In genomic region chr9:12777149-12778010, GRCh38 we compare ENCODE assay signal across 11 cellular contexts. TPM values are rescaled to one million over a fixed set of nuclear protein-coding genes. Genes with fewer than 3 reads are reported as not detected.
A peak's percentile ranks its signal among the peaks of the same experiment; 100 is the strongest.
DNase-seq lines count a peak whose midpoint lies in the region; ATAC-seq and TF ChIP-seq lines count a peak whose summit lies in the region.
"Had no signal": no experiment of that assay in that cellular context is flagged by ENCODE, and none has a peak within 500 bp of the region (broad histone marks: within the 10 kb centered on the region; RNA-seq: fewer than 3 reads in every experiment).

No MANE protein-coding gene starts in this region.

- no peak overlapping the region for H2BK120ac ChIP-seq in trophoblast cell (ENCODE audit: insufficient read depth, low read length, poor library complexity)

- H4K12ac ChIP-seq in trophoblast cell (ENCODE audit: low read depth, low read length): no peak overlapping the region

- DNase-seq in AG09309 (ENCODE audit: low read depth) (no peak), fibroblast of the aortic adventitia (ENCODE audit: low read depth) (peak; percentile 51), trophoblast cell (peak; percentile 32 to 89), testis (no peak), amygdala (lab: John Stamatoyannopoulos, UW) (no peak), LoVo (ENCODE audit: low spot score) (no peak)
- DNase-seq: activated CD4-positive, alpha-beta memory T cell treated with anti-CD3 and anti-CD28 coated beads, Interleukin-2, amount 10 ng/mL, durations not matched to agents 7 days and 5 days; CD8-positive, alpha-beta memory T cell; NCI-H1417 treated with DMSO at 0.1 percent for 48 hours had no signal

- H3K27me3 ChIP-seq in trophoblast cell (ENCODE audit: insufficient read depth, low read length) (no peaks in the 10 kb centered on the region), testis (no peaks in the 10 kb centered on the region)

- H3K23ac ChIP-seq in trophoblast cell (ENCODE audit: low read length): no peak overlapping the region

- WGBS in trophoblast cell (ENCODE audit: extremely low coverage, insufficient coverage, insufficient read length): no CpG with 5 or more reads among the region's 7 CpGs
- WGBS in testis, 2 donors: 56 to 69% methylated on average over 7 of the region's 7 CpGs

- H3K4me3 ChIP-seq in AG09309 (ENCODE audit: control insufficient read depth, low read depth, low read length) (peak overlapping the region; percentile 88), fibroblast of the aortic adventitia (ENCODE audit: low read depth, low read length) (peak overlapping the region; percentile 79), trophoblast cell (ENCODE audit: low read depth, low read length) (no peak overlapping the region), testis (no peak overlapping the region)

- H3K18ac ChIP-seq in trophoblast cell (ENCODE audit: low read length): no peak overlapping the region

- H4K91ac ChIP-seq in trophoblast cell (ENCODE audit: low read depth, low read length): no peak overlapping the region

- no peak for TF ChIP-seq POLR2A in testis (IDR thresholded peaks at IDR 0.05)

- H3K4me2 ChIP-seq in trophoblast cell (ENCODE audit: low read length): no peak overlapping the region

- no peak overlapping the region for H3K14ac ChIP-seq in trophoblast cell (ENCODE audit: low read length)

- H2AK5ac ChIP-seq in trophoblast cell (ENCODE audit: low read length): no peak overlapping the region

- H3K9me3 ChIP-seq in trophoblast cell (ENCODE audit: insufficient read depth, low read depth, low read length): no peaks in the 10 kb centered on the region
- H3K9me3 ChIP-seq in testis: no peaks in the 10 kb centered on the region

- ATAC-seq in SK-N-SH treated with all-trans-retinoic acid at 6 μM for 48 hours (no peak), HG03039 (IDR thresholded peaks at IDR 0.05; ENCODE audit: unreplicated experiment) (no peak)

- H4K8ac ChIP-seq in trophoblast cell (ENCODE audit: low read depth, low read length): no peak overlapping the region

- peaks cover 10% of the 10 kb centered on the region for H3K79me1 ChIP-seq in trophoblast cell (ENCODE audit: low read length)

- H3K4me1 ChIP-seq in trophoblast cell (ENCODE audit: control insufficient read depth in 1 of 2, insufficient read depth in 2 of 2, low read length in 2 of 2) (no peaks in the 10 kb centered on the region), testis (no peaks in the 10 kb centered on the region)

- no peak overlapping the region for H2BK5ac ChIP-seq in trophoblast cell (ENCODE audit: low read depth, low read length, poor library complexity)

- H3K36me3 ChIP-seq in trophoblast cell (ENCODE audit: control insufficient read depth in 1 of 2, insufficient read depth in 2 of 2, low read length in 2 of 2) (no peaks in the 10 kb centered on the region), testis (ENCODE audit: low read depth, missing control alignments) (no peaks in the 10 kb centered on the region)

- H3K27ac ChIP-seq in trophoblast cell (ENCODE audit: low read depth, low read length): no peak overlapping the region
- H3K27ac ChIP-seq in testis: peak overlapping the region in 1 of 2 donors; percentile 70

- intact Hi-C loops in testis (cut with DNase I; ENCODE audit: low total_unique reads): no loop called here

- H2BK12ac ChIP-seq in trophoblast cell (ENCODE audit: low read length): no peak overlapping the region

- H3K4ac ChIP-seq in trophoblast cell (ENCODE audit: low read depth, low read length): no peak overlapping the region

- H3K9ac ChIP-seq in trophoblast cell (ENCODE audit: low read length): no peak overlapping the region

- peaks cover 4% of the 10 kb centered on the region for H3K79me2 ChIP-seq in trophoblast cell (ENCODE audit: control insufficient read depth, insufficient read depth, low read length, poor library complexity)

- H2AFZ ChIP-seq in trophoblast cell (ENCODE audit: insufficient read depth, low read length, poor library complexity): no peak overlapping the region

- TF ChIP-seq CTCF in AG09309 (IDR thresholded peaks at IDR 0.05; ENCODE audit: control insufficient read depth, insufficient read depth, low read depth, low read length, missing control alignments): no peak
- no peak for TF ChIP-seq CTCF in fibroblast of the aortic adventitia (IDR thresholded peaks at IDR 0.05; ENCODE audit: insufficient read depth, low read length)
- TF ChIP-seq CTCF in testis (IDR thresholded peaks at IDR 0.05): no peak

TF ChIP-seq in SK-N-SH treated with all-trans-retinoic acid at 6 μM for 48 hours, 23 proteins besides CTCF, POLR2A, EP300 and RAD21:
- TF ChIP-seq PPARA (CRISPR knock-in tag; IDR thresholded peaks at IDR 0.05; ENCODE audit: borderline replicate concordance) (no peak), ISL1 (CRISPR knock-in tag; IDR thresholded peaks at IDR 0.05) (peak; percentile 87), ZFP3 (CRISPR knock-in tag; IDR thresholded peaks at IDR 0.05) (no peak), TOX (CRISPR knock-in tag; IDR thresholded peaks at IDR 0.05; ENCODE audit: borderline replicate concordance) (no peak), ZNF70 (CRISPR knock-in tag; IDR thresholded peaks at IDR 0.05) (no peak), ESRRG (CRISPR knock-in tag; IDR thresholded peaks at IDR 0.05) (no peak), ZNF565 (CRISPR knock-in tag; conservative IDR thresholded peaks at IDR 0.05; ENCODE audit: low read depth) (no peak), GLIS3 (CRISPR knock-in tag; IDR thresholded peaks at IDR 0.05) (no peak), SNAI2 (CRISPR knock-in tag; IDR thresholded peaks at IDR 0.05) (no peak), ZNF8 (CRISPR knock-in tag; IDR thresholded peaks at IDR 0.05) (no peak), BACH2 (CRISPR knock-in tag; IDR thresholded peaks at IDR 0.05; ENCODE audit: borderline replicate concordance) (no peak), CREB5 (CRISPR knock-in tag; IDR thresholded peaks at IDR 0.05; ENCODE audit: low read depth) (0 out of 2 replicates have a peak, but pooled peaks have one; percentile 15)
- TF ChIP-seq, protein P1, sequence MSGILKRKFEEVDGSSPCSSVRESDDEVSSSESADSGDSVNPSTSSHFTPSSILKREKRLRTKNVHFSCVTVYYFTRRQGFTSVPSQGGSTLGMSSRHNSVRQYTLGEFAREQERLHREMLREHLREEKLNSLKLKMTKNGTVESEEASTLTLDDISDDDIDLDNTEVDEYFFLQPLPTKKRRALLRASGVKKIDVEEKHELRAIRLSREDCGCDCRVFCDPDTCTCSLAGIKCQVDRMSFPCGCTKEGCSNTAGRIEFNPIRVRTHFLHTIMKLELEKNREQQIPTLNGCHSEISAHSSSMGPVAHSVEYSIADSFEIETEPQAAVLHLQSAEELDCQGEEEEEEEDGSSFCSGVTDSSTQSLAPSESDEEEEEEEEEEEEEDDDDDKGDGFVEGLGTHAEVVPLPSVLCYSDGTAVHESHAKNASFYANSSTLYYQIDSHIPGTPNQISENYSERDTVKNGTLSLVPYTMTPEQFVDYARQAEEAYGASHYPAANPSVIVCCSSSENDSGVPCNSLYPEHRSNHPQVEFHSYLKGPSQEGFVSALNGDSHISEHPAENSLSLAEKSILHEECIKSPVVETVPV (CRISPR knock-in tag; IDR thresholded peaks at IDR 0.05): 0 out of 2 replicates have a peak, but pooled peaks have one; percentile 59

RNA-seq across cellular contexts. Expression of gene LURAP1L, which starts 2.6 kb away (rescaled TPM):
- total RNA-seq in fibroblast of the aortic adventitia (ENCODE audit: low replicate concordance) (47.5 and 48.2 TPM in 2 replicates), testis (under 1 TPM; 0.31 to 0.74 TPM)
- 81.8 and 92.1 TPM in 2 replicates for polyA plus RNA-seq in trophoblast cell (2013)
- 3.0 TPM for polyA plus RNA-seq in testis (ENCODE audit: insufficient read depth, low read depth, low replicate concordance)
- total RNA-seq: activated CD4-positive, alpha-beta memory T cell treated with anti-CD3 and anti-CD28 coated beads, Interleukin-2, amount 10 ng/mL, durations not matched to agents 7 days and 5 days; CD8-positive, alpha-beta memory T cell had no signal
- polyA plus RNA-seq: CD8-positive, alpha-beta memory T cell had no signal

Comparison
In these comparisons a context has a peak if more than half of its experiments do, and no peak if none do; other contexts are left out.
1. DNase-seq: peak in fibroblast of the aortic adventitia (single experiment) and trophoblast cell (2 of 2); none in AG09309 (single experiment), testis (single experiment), amygdala (0 of 56) and LoVo (single experiment).
2. H3K4me3 ChIP-seq: peak in AG09309 (single experiment) and fibroblast of the aortic adventitia (single experiment); none in trophoblast cell (single experiment) and testis (0 of 2).
3. RNA of gene LURAP1L, which starts 2.6 kb away (total RNA-seq): 47.5 to 48.2 TPM in fibroblast of the aortic adventitia; 0.31 to 0.74 TPM in testis; every median in the first group is over 10 times any median in the second.